Comparison of ENCODE assay signal across 8 cellular contexts in genomic region chr11:72224587-72225410, GRCh38. TPM values are rescaled to one million over a fixed set of nuclear protein-coding genes. Genes with fewer than 3 reads are reported as not detected.
DNase-seq lines count a peak whose midpoint lies in the region; ATAC-seq and TF ChIP-seq lines count a peak whose summit lies in the region.

TSS of gene INPPL1 (plus strand) at chr11:72224767. CDS start at chr11:72224985, 218 bp downstream.

- H3K4me3 Mint-ChIP-seq in endodermal cell: peak within 1 kb of the TSS; percentile 98

- H3K9me3 Mint-ChIP-seq in endodermal cell: no peaks in the 10 kb centered on the region

- POLR2A ChIA-PET in BJ (lab: Charles Lee): interaction anchor here (0.9 kb wide), 1 partner anchor 128 kb away, joined by 3 read pairs; no protein-coding TSS in a partner anchor
- POLR2A ChIA-PET in HEK293 (lab: Yijun Ruan, JAX): interaction anchor here (4.2 kb wide), 1 partner anchor 13 kb away, joined by 42 read pairs; no protein-coding TSS in a partner anchor

- TF ChIP-seq POLR2A in stomach (IDR thresholded peaks at IDR 0.05): no peak

- H3K9me3 ChIP-seq in HEK293 (ENCODE audit: control insufficient read depth, insufficient read depth, low read depth, low read length) (no peaks in the 10 kb centered on the region), endodermal cell (ENCODE audit: control insufficient read depth, low read length) (no peaks in the 10 kb centered on the region), mesodermal cell (ENCODE audit: control insufficient read depth, low read length) (no peaks in the 10 kb centered on the region), stomach (no peaks in the 10 kb centered on the region)

- H3K27ac ChIP-seq in HEK293 (ENCODE audit: extremely low read depth, low read depth, low read length): peak within 1 kb of the TSS; percentile 92
- H3K27ac ChIP-seq in endodermal cell (ENCODE audit: low read depth, low read length): peak within 1 kb of the TSS; percentile 83
- H3K27ac ChIP-seq in mesodermal cell (ENCODE audit: low read depth, low read length, severe bottlenecking): peak within 1 kb of the TSS; percentile 87
- peak within 1 kb of the TSS; percentile 95 to 98 (median 97) for H3K27ac ChIP-seq in stomach

- TF ChIP-seq CTCF in BJ (IDR thresholded peaks at IDR 0.05; ENCODE audit: insufficient read depth, low read depth, low read length) (no peak), HEK293 (tag by site-specific recombination; IDR thresholded peaks at IDR 0.05) (no peak), endodermal cell (conservative IDR thresholded peaks at IDR 0.05) (no peak), stomach (IDR thresholded peaks at IDR 0.05) (no peak)

- peaks cover 26% of the 10 kb centered on the region for H3K36me3 Mint-ChIP-seq in endodermal cell (ENCODE audit: low read depth)

- H3K36me3 ChIP-seq in BJ (ENCODE audit: control insufficient read depth, insufficient read depth, low read length): peaks cover 22% of the 10 kb centered on the region
- H3K36me3 ChIP-seq in HEK293 (ENCODE audit: control insufficient read depth in 2 of 2, insufficient read depth in 1 of 2, low read length in 2 of 2): peaks cover 0 to 38% of the 10 kb centered on the region in 2 experiments; a peak in 1 of 3 replicates
- peaks cover 37% of the 10 kb centered on the region for H3K36me3 ChIP-seq in endodermal cell (ENCODE audit: control insufficient read depth, insufficient read depth, low read length)
- peaks cover 35% of the 10 kb centered on the region for H3K36me3 ChIP-seq in mesodermal cell (ENCODE audit: control insufficient read depth, insufficient read depth, low read length)
- H3K36me3 ChIP-seq in stomach: peaks cover 22 to 33% (median 27%) of the 10 kb centered on the region in 4 donors

- H3K9ac ChIP-seq in endodermal cell (ENCODE audit: extremely low read depth, low read length, poor library complexity, severe bottlenecking): peak within 1 kb of the TSS; percentile 86

- no peaks in the 10 kb centered on the region for H3K27me3 Mint-ChIP-seq in endodermal cell (ENCODE audit: insufficient read depth)

- no peak for DNase-seq in BJ (ENCODE audit: low read depth)
- DNase-seq in activated CD4-positive, alpha-beta T cell treated with anti-CD3 and anti-CD28 coated beads, Interleukin-2, amount 50 U/mL, for 1 hour: peak; percentile 38
- peak; percentile 76 for DNase-seq in endodermal cell
- peak; percentile 58 for DNase-seq in stomach
- DNase-seq in AML-193 (lab: John Stamatoyannopoulos, UW): no peak

- H3K4me3 ChIP-seq in BJ (ENCODE audit: low read depth, low read length): peak within 1 kb of the TSS; percentile 81
- H3K4me3 ChIP-seq in HEK293 (ENCODE audit: low read depth, low read length): peak within 1 kb of the TSS; percentile 75
- peak within 1 kb of the TSS; percentile 97 for H3K4me3 ChIP-seq in endodermal cell (ENCODE audit: low read length)
- H3K4me3 ChIP-seq in mesodermal cell (ENCODE audit: extremely low read depth, insufficient read depth, low read length, poor library complexity, severe bottlenecking): peak within 1 kb of the TSS; percentile 95
- peak within 1 kb of the TSS; percentile 61 to 85 (median 80) for H3K4me3 ChIP-seq in stomach

- WGBS in endodermal cell (ENCODE audit: insufficient coverage in 1 of 2, insufficient read length in 1 of 2), 2 experiments: 0% methylated on average over 31 to 79 of the region's 80 CpGs
- WGBS in mesodermal cell (ENCODE audit: insufficient coverage in 2 of 2), 2 experiments: 0 to 1% methylated on average over 49 to 62 of the region's 80 CpGs
- 0 to 1% (median 0%) methylated on average over 17 to 80 of the region's 80 CpGs for WGBS in stomach, 5 donors

- ATAC-seq in HG02852 (IDR thresholded peaks at IDR 0.05; ENCODE audit: unreplicated experiment): no peak

- H3K4me1 ChIP-seq in HEK293 (ENCODE audit: control insufficient read depth, insufficient read depth, low read length): peaks cover 3% of the 10 kb centered on the region; the same call in 1 of the 2 replicates
- H3K4me1 ChIP-seq in endodermal cell (ENCODE audit: control insufficient read depth, insufficient read depth, low read length): peaks cover 16% of the 10 kb centered on the region
- peaks cover 14% of the 10 kb centered on the region for H3K4me1 ChIP-seq in mesodermal cell (ENCODE audit: control insufficient read depth, insufficient read depth, low read length, poor library complexity, severe bottlenecking)
- peaks cover 37 to 46% (median 44%) of the 10 kb centered on the region in 4 donors for H3K4me1 ChIP-seq in stomach

- CTCF ChIA-PET in BJ (lab: Yijun Ruan, JAX) (interaction anchor here (0.6 to 7.5 kb wide), 2 partner anchors 13 to 208 kb away, joined by 3 to 57 read pairs; no protein-coding TSS in a partner anchor), HEK293 (lab: Yijun Ruan, JAX) (interaction anchor here (0.6 to 4.7 kb wide), 8 partner anchors 13 to 261 kb away, joined by 3 to 26 read pairs (median 5); no protein-coding TSS in a partner anchor)

- TF ChIP-seq EP300 in stomach (IDR thresholded peaks at IDR 0.05): no peak

- H3K27me3 ChIP-seq in BJ (ENCODE audit: control insufficient read depth, insufficient read depth, low read length) (no peaks in the 10 kb centered on the region), endodermal cell (ENCODE audit: control insufficient read depth, insufficient read depth, low read length, poor library complexity, severe bottlenecking) (no peaks in the 10 kb centered on the region), stomach (no peaks in the 10 kb centered on the region)

- peak within 1 kb of the TSS; percentile 97 for H3K27ac Mint-ChIP-seq in endodermal cell

- intact Hi-C loops in stomach (cut with DNase I; ENCODE audit: low total_unique reads): no loop called here

- H3K4me1 Mint-ChIP-seq in endodermal cell: peaks cover 32% of the 10 kb centered on the region

TF ChIP-seq in HEK293, 187 proteins besides CTCF, POLR2A, EP300 and RAD21 (continues in another document):
- TF ChIP-seq HOXA7 (CRISPR knock-in tag; IDR thresholded peaks at IDR 0.05; ENCODE audit: borderline replicate concordance) (no peak), ZNF791 (tag by site-specific recombination; IDR thresholded peaks at IDR 0.05) (no peak), ZBTB26 (tag by site-specific recombination; optimal IDR thresholded peaks at IDR 0.05) (peak; percentile 43), ZNF624 (tag by site-specific recombination; IDR thresholded peaks at IDR 0.05) (no peak), BCL6B (tag by site-specific recombination; IDR thresholded peaks at IDR 0.05) (no peak), ZNF302 (tag by site-specific recombination; IDR thresholded peaks at IDR 0.05; ENCODE audit: low read depth) (no peak), ZBTB11 (tag by site-specific recombination; conservative IDR thresholded peaks at IDR 0.05; ENCODE audit: low read depth) (no peak), KLF16 (tag by site-specific recombination; IDR thresholded peaks at IDR 0.05) (no peak)

RNA-seq across cellular contexts. Expression of gene INPPL1, which starts in this region (rescaled TPM):
- polyA plus RNA-seq in BJ (2011; rRNA removed): 114 and 164 TPM in 2 replicates
- 148 and 217 TPM in 2 replicates for polyA minus RNA-seq in BJ (2011; rRNA and poly(A)+ RNA removed)
- 100 to 1,000 TPM; 230 to 325 TPM for total RNA-seq in endodermal cell
- polyA plus RNA-seq in endodermal cell (2013, experiment 1 of 2): 149 TPM
- 148 TPM for polyA plus RNA-seq in endodermal cell (2013, experiment 2 of 2)
- polyA plus RNA-seq in mesodermal cell (2013, experiment 1 of 2): 126 TPM
- polyA plus RNA-seq in mesodermal cell (2013, experiment 2 of 2): 109 TPM
- total RNA-seq in stomach: 100 to 1,000 TPM in 4 of 5 donors, 10 to 100 TPM in 1; 40.2 to 226 (median 153) TPM
- polyA plus RNA-seq in stomach: 10 to 100 TPM; 20.9 to 63.1 (median 51.2) TPM

Comparison
In these comparisons a context has a peak if more than half of its experiments do, and no peak if none do; other contexts are left out.
1. DNase-seq: peak in activated CD4-positive, alpha-beta T cell treated with anti-CD3 and anti-CD28 coated beads, Interleukin-2, amount 50 U/mL, for 1 hour (single experiment), endodermal cell (single experiment) and stomach (single experiment); none in BJ (single experiment) and AML-193 (0 of 2).
2. Peak in every context shown above with its lines, with median percentiles within 50 percentile points of each other: H3K4me3 ChIP-seq and H3K27ac ChIP-seq.